Comparison of ENCODE assay signal across 1 cellular context in genomic region chrX:426881-427280, GRCh38.
TF ChIP-seq lines count a peak whose summit lies in the region.

No MANE protein-coding gene starts in this region.

TF ChIP-seq in WTC11, 78 proteins besides CTCF, POLR2A, EP300 and RAD21 (continued from another document):
- no peak for TF ChIP-seq ERG (CRISPR knock-in tag; IDR thresholded peaks at IDR 0.05)
